23 cellular contexts compared by ENCODE assay signal in the genomic region with DNA sequence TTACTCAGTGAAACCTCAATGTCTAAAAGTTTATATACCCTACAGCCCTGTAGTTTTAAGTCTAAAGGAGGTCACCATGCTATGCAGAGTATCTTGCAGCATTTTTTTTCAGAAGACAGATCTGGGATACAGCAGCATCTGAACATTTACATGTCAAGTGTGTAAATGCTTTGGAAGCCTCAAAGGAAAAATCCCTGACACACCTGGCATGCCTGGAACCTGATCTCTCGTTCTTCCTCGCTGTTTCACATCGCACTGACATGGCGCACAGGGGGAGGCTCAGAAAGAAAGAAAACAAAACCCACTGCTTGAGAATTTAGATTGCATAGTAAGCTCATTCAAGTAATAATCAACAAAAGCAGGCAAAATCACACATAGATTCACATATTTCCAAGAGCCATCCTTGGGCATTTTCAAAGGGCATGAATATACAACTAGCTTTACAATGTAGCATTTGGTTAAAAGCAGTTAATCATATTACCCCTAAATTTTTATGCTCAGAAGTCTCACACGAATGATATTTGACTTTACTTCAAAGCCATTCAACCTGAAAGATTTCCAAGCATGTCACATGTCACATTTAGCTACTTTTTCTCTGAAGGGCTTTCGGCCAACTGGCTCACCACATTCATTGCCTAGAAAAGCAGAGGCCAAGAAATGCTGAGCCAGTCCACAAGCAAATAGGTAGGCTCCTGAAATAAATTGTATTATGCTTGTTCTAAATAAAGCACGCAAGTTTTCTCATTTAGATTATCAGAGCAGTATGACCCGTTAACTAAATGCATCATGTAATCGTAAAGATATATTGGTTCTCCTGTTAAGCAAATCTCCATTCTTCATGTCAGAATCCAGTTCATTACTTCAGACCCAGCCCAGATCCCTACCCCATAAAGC. TPM values are rescaled to one million over a fixed set of nuclear protein-coding genes. Genes with fewer than 3 reads are reported as not detected.
"Had no signal": no experiment of that assay in that cellular context is flagged by ENCODE, and none has a peak within 500 bp of the region (broad histone marks: within the 10 kb centered on the region; RNA-seq: fewer than 3 reads in every experiment).

No MANE protein-coding gene starts in this region.

- H3K4me1 Mint-ChIP-seq: activated naive CD8-positive, alpha-beta T cell treated with anti-CD3 and anti-CD28 coated beads, Interleukin-2, amount 10 ng/mL, durations not matched to agents 7 days and 5 days; naive thymus-derived CD8-positive, alpha-beta T cell had no signal

- H3K27ac ChIP-seq: breast epithelium, epithelial cell of prostate, lower lobe of right lung, right atrium auricular region, skin epidermis, tibial nerve, uterus had no signal

- H3K27me3 Mint-ChIP-seq: activated naive CD8-positive, alpha-beta T cell treated with anti-CD3 and anti-CD28 coated beads, Interleukin-2, amount 10 ng/mL, durations not matched to agents 7 days and 5 days; effector memory CD8-positive, alpha-beta T cell; naive thymus-derived CD8-positive, alpha-beta T cell had no signal

- DNase-seq: activated CD4-positive, alpha-beta T cell treated with anti-CD3 and anti-CD28 coated beads, Interleukin-2, amount 50 U/mL, for 1 hour; activated CD8-positive, alpha-beta memory T cell treated with anti-CD3 and anti-CD28 coated beads for 24 hours; activated gamma-delta T cell treated with Interleukin-2 at 50 U/mL for 16 hours; activated naive CD8-positive, alpha-beta T cell treated with anti-CD3 and anti-CD28 coated beads, Interleukin-2, amount 10 ng/mL, durations not matched to agents 7 days and 5 days; dermis blood vessel endothelial cell; effector memory CD8-positive, alpha-beta T cell; foreskin melanocyte; kidney glomerular epithelial cell; lower lobe of right lung; mucosa of descending colon; naive thymus-derived CD8-positive, alpha-beta T cell; stimulated activated CD4-positive, alpha-beta T cell treated with anti-CD3 and anti-CD28 coated beads, Interleukin-15, amount 100 ng/mL, for 24 hours; stimulated activated CD4-positive, alpha-beta T cell treated with anti-CD3 and anti-CD28 coated beads, Interleukin-4, amount 100 ng/mL, for 24 hours; stimulated activated naive CD4-positive, alpha-beta T cell treated with Interleukin-2 at 50 U/mL for 16 hours; T-helper 9 cell; uterus had no signal

- H3K4me1 ChIP-seq: breast epithelium, lower lobe of right lung, right atrium auricular region, tibial nerve, uterus had no signal

- ATAC-seq: activated CD4-positive, CD25-positive, alpha-beta regulatory T cell treated with anti-CD3 and anti-CD28 coated beads, Interleukin-2, amount 50 U/mL, for 24 hours; effector memory CD8-positive, alpha-beta T cell; lower lobe of right lung; mucosa of descending colon; naive thymus-derived CD8-positive, alpha-beta T cell had no signal

- H3K4me3 Mint-ChIP-seq: activated naive CD8-positive, alpha-beta T cell treated with anti-CD3 and anti-CD28 coated beads, Interleukin-2, amount 10 ng/mL, durations not matched to agents 7 days and 5 days; effector memory CD8-positive, alpha-beta T cell; naive thymus-derived CD8-positive, alpha-beta T cell had no signal

- H3K9me3 ChIP-seq: breast epithelium, lower lobe of right lung, mucosa of descending colon, right atrium auricular region, uterus had no signal

- H3K9me3 Mint-ChIP-seq: activated naive CD8-positive, alpha-beta T cell treated with anti-CD3 and anti-CD28 coated beads, Interleukin-2, amount 10 ng/mL, durations not matched to agents 7 days and 5 days had no signal

- H3K27me3 ChIP-seq: breast epithelium, right atrium auricular region, tibial nerve, uterus had no signal

- H3K27ac Mint-ChIP-seq: activated naive CD8-positive, alpha-beta T cell treated with anti-CD3 and anti-CD28 coated beads, Interleukin-2, amount 10 ng/mL, durations not matched to agents 7 days and 5 days; effector memory CD8-positive, alpha-beta T cell had no signal

- H3K4me3 ChIP-seq: breast epithelium, lower lobe of right lung, mucosa of descending colon, right atrium auricular region, skin epidermis, tibial nerve, uterus had no signal

- H3K36me3 Mint-ChIP-seq: activated naive CD8-positive, alpha-beta T cell treated with anti-CD3 and anti-CD28 coated beads, Interleukin-2, amount 10 ng/mL, durations not matched to agents 7 days and 5 days had no signal

- H3K36me3 ChIP-seq: breast epithelium, lower lobe of right lung, right atrium auricular region, uterus had no signal

RNA-seq across cellular contexts. Expression of a gene that starts 30.8 kb away (rescaled TPM):
- total RNA-seq: activated naive CD8-positive, alpha-beta T cell treated with anti-CD3 and anti-CD28 coated beads, Interleukin-2, amount 10 ng/mL, durations not matched to agents 7 days and 5 days; dermis blood vessel endothelial cell; fibroblast of lung; lower lobe of right lung; naive thymus-derived CD8-positive, alpha-beta T cell; right atrium auricular region; tibial nerve had no signal
